Comparison of ENCODE assay signal across 1 cellular context in genomic region chr10:72249176-72249862, GRCh38.
TF ChIP-seq lines count a peak whose summit lies in the region.
"Not testable (repeated sequence)": the region's sequence is repeated elsewhere in the genome, so short reads cannot be mapped to it uniquely, and the experiment has no call there.

No MANE protein-coding gene starts in this region.

TF ChIP-seq in K562, 482 proteins besides CTCF, POLR2A, EP300 and RAD21:
- 0 out of 2 replicates have a peak, but pooled peaks have one; percentile 1 for TF ChIP-seq FOXM1 (IDR thresholded peaks at IDR 0.05; ENCODE audit: low read depth)
- TF ChIP-seq FOXM1 (CRISPR knock-in tag; IDR thresholded peaks at IDR 0.05; ENCODE audit: low read depth): not testable (repeated sequence)
